20 cellular contexts compared by ENCODE assay signal in genomic region chr16:4599545-4599944, GRCh38. TPM values are rescaled to one million over a fixed set of nuclear protein-coding genes. Genes with fewer than 3 reads are reported as not detected.
DNase-seq lines count a peak whose midpoint lies in the region; FAIRE-seq and TF ChIP-seq lines count a peak whose summit lies in the region.
"Had no signal": no experiment of that assay in that cellular context is flagged by ENCODE, and none has a peak within 500 bp of the region (broad histone marks: within the 10 kb centered on the region; RNA-seq: fewer than 3 reads in every experiment).

No MANE protein-coding gene starts in this region.

- no peaks in the 10 kb centered on the region for H3K9me3 ChIP-seq in HEK293 (ENCODE audit: control insufficient read depth, insufficient read depth, low read depth, low read length)
- no peaks in the 10 kb centered on the region for H3K9me3 ChIP-seq in H1 (ENCODE audit: insufficient read depth in 2 of 2, low read depth in 1 of 2, low read length in 1 of 2)
- no peaks in the 10 kb centered on the region for H3K9me3 ChIP-seq in neuronal stem cell (replicated peaks in 1 of 2; ENCODE audit: control insufficient read depth in 2 of 2, insufficient read depth in 1 of 2, low read depth in 1 of 2, low read length in 2 of 2)
- H3K9me3 ChIP-seq: HAP-1 had no signal

- no peaks in the 10 kb centered on the region for H3K79me2 ChIP-seq in H1 (ENCODE audit: control insufficient read depth in 1 of 2, insufficient read depth in 2 of 2, low read length in 2 of 2)

- no peak for TF ChIP-seq EP300 in H1 (IDR thresholded peaks at IDR 0.05; ENCODE audit: borderline replicate concordance in 1 of 2, low read depth in 2 of 2, low read length in 2 of 2)

- H3K4me2 ChIP-seq in H1 (ENCODE audit: insufficient read depth in 1 of 2, low read depth in 2 of 2, low read length in 2 of 2) = no peak overlapping the region
- no peak overlapping the region for H3K4me2 ChIP-seq in neuronal stem cell (ENCODE audit: insufficient read depth, low read length, poor library complexity, severe bottlenecking)

- no peak overlapping the region for H4K5ac ChIP-seq in H1 (ENCODE audit: insufficient read length, low read depth, low read length)

- H3K4ac ChIP-seq in H1 (replicated peaks; ENCODE audit: insufficient read length, low read depth, low read length) (no peak overlapping the region), neuronal stem cell (ENCODE audit: low read length) (no peak overlapping the region)

- no peaks in the 10 kb centered on the region for H3K79me1 ChIP-seq in H1 (ENCODE audit: low read depth, low read length)
- no peaks in the 10 kb centered on the region for H3K79me1 ChIP-seq in neuronal stem cell (ENCODE audit: low read depth, low read length)

- H3K14ac ChIP-seq in H1 (ENCODE audit: insufficient read length) (no peak overlapping the region), neuronal stem cell (ENCODE audit: low read length) (no peak overlapping the region)

- H3K56ac ChIP-seq in H1 (replicated peaks; ENCODE audit: insufficient read length, low read depth, low read length) = no peak overlapping the region

- H2BK12ac ChIP-seq in H1 (ENCODE audit: low read depth, low read length) (peak overlapping the region; percentile 12; the same call in 1 of the 2 replicates), neuronal stem cell (ENCODE audit: low read length) (no peak overlapping the region)

- H4K8ac ChIP-seq in H1 (ENCODE audit: extremely low read depth, insufficient read depth, low read length) = peak overlapping the region; percentile 57; the same call in 1 of the 2 replicates
- H4K8ac ChIP-seq in neuronal stem cell (ENCODE audit: low read depth, low read length) = no peak overlapping the region

- no peak overlapping the region for H2AK5ac ChIP-seq in H1 (ENCODE audit: low read depth, low read length)
- H2AK5ac ChIP-seq in neuronal stem cell (ENCODE audit: low read depth, low read length) = no peak overlapping the region

- TF ChIP-seq CTCF in HEK293 (tag by site-specific recombination; IDR thresholded peaks at IDR 0.05) (no peak), H1 (IDR thresholded peaks at IDR 0.05; ENCODE audit: control extremely low read depth in 1 of 3, insufficient read depth in 1 of 3, low read depth in 1 of 3, low read length in 3 of 3) (no peak)

- H2BK120ac ChIP-seq in H1 (replicated peaks; ENCODE audit: low read depth, low read length) (no peak overlapping the region), neuronal stem cell (ENCODE audit: low read depth, low read length) (no peak overlapping the region)

- CTCF ChIA-PET in HEK293 (lab: Yijun Ruan, JAX) = interaction anchor here (0.5 to 0.7 kb wide), 2 partner anchors 37 to 57 kb away, joined by 3 to 4 read pairs; no protein-coding TSS in a partner anchor
- CTCF ChIA-PET in H1 (lab: Charles Lee; ENCODE audit: partially characterized antibody) = interaction anchor here (1.3 to 8.1 kb wide), 6 partner anchors 14 to 94 kb away, joined by 3 to 65 read pairs (median 6); no protein-coding TSS in a partner anchor

- H3K4me1 ChIP-seq in HEK293 (ENCODE audit: control insufficient read depth, insufficient read depth, low read length) (no peaks in the 10 kb centered on the region), H1 (replicated peaks in 1 of 4; ENCODE audit: control insufficient read depth in 3 of 4, insufficient read depth in 4 of 4, low read length in 3 of 4) (peaks cover 0 to 14% (median 6%) of the 10 kb centered on the region in 4 experiments; a peak in 6 of 7 replicates), neuronal stem cell (ENCODE audit: control insufficient read depth in 2 of 2, insufficient read depth in 1 of 2, low read depth in 1 of 2, low read length in 2 of 2) (peaks cover 15% of the 10 kb centered on the region in 2 donors)
- H3K4me1 ChIP-seq: HAP-1 had no signal

- H4K20me1 ChIP-seq in H1 (replicated peaks in 1 of 2; ENCODE audit: control insufficient read depth in 1 of 2, insufficient read depth in 2 of 2, low read length in 2 of 2) = no peaks in the 10 kb centered on the region

- TF ChIP-seq RAD21 in H1 (IDR thresholded peaks at IDR 0.05 in 1 of 2, conservative IDR thresholded peaks at IDR 0.05 in 1 of 2; ENCODE audit: low read depth in 2 of 2, low read length in 2 of 2) = no peak

- H3K23me2 ChIP-seq in H1 (ENCODE audit: low read depth, low read length) = no peaks in the 10 kb centered on the region

- H3K27ac ChIP-seq in HEK293 (ENCODE audit: extremely low read depth, low read depth, low read length) = no peak overlapping the region
- H3K27ac ChIP-seq in H1 (ENCODE audit: low read depth, low read length) = no peak overlapping the region
- no peak overlapping the region for H3K27ac ChIP-seq in neuronal stem cell (replicated peaks; ENCODE audit: low read length)
- H3K27ac ChIP-seq: GM23248 had no signal

- H2AFZ ChIP-seq in H1 (ENCODE audit: low read length) (no peak overlapping the region), neuronal stem cell (ENCODE audit: low read length) (no peak overlapping the region)
- H2AFZ ChIP-seq: GM23248 had no signal

- H3K27me3 ChIP-seq in H1 (replicated peaks in 1 of 4; ENCODE audit: control insufficient read depth in 3 of 4, extremely low read depth in 1 of 4, insufficient read depth in 3 of 4, low read length in 3 of 4) = no peaks in the 10 kb centered on the region; a peak in 1 of 7 replicates
- H3K27me3 ChIP-seq in neuronal stem cell (ENCODE audit: control insufficient read depth in 3 of 3, insufficient read depth in 3 of 3, low read depth in 1 of 3, low read length in 3 of 3) = no peaks in the 10 kb centered on the region

- H3K18ac ChIP-seq in H1 (ENCODE audit: extremely low read depth, low read length) (no peak overlapping the region), neuronal stem cell (ENCODE audit: low read length) (peak overlapping the region; percentile 65)

- no peak overlapping the region for H3K23ac ChIP-seq in H1 (ENCODE audit: insufficient read length)
- H3K23ac ChIP-seq in neuronal stem cell (ENCODE audit: low read depth, low read length, poor library complexity) = no peak overlapping the region

- H2BK20ac ChIP-seq in H1 (ENCODE audit: low read length) = no peak overlapping the region

- H3K4me3 ChIP-seq in HEK293 (ENCODE audit: low read depth, low read length) (no peak overlapping the region), H1 (ENCODE audit: extremely low read depth in 1 of 4, insufficient read depth in 2 of 4, low read depth in 3 of 4, low read length in 4 of 4) (no peak overlapping the region), neuronal stem cell (ENCODE audit: low read length in 2 of 2) (no peak overlapping the region)
- H3K4me3 ChIP-seq: GM23248, HAP-1 had no signal

- TF ChIP-seq POLR2A in H1 (IDR thresholded peaks at IDR 0.05; ENCODE audit: control extremely low read depth in 1 of 2, low read depth in 2 of 2, low read length in 2 of 2) = no peak

- H2BK5ac ChIP-seq in H1 (ENCODE audit: low read depth, low read length) (no peak overlapping the region), neuronal stem cell (ENCODE audit: low read length) (no peak overlapping the region)

- H4K91ac ChIP-seq in H1 (replicated peaks; ENCODE audit: insufficient read length, low read length) = no peak overlapping the region
- H4K91ac ChIP-seq in neuronal stem cell (ENCODE audit: low read depth, low read length, poor library complexity) = no peak overlapping the region

- POLR2A ChIA-PET in HEK293 (lab: Yijun Ruan, JAX) = no interaction called here
- POLR2A ChIA-PET in H1 (lab: Charles Lee; ENCODE audit: partially characterized antibody) = interaction anchor here (0.9 to 12.8 kb wide), 4 partner anchors 12 to 71 kb away, joined by 3 to 126 read pairs (median 3); partner anchors contain the start of gene UBALD1

- H3K9ac ChIP-seq in H1 (replicated peaks in 1 of 4; ENCODE audit: extremely low read depth in 1 of 4, low read depth in 3 of 4, low read length in 3 of 4) (no peak overlapping the region), neuronal stem cell (ENCODE audit: low read depth, low read length, poor library complexity) (no peak overlapping the region)
- H3K9ac ChIP-seq: GM23248 had no signal

- 97% methylated on average over 8 of the region's 8 CpGs; no CpG with 5 or more reads in 1 of the 2 experiments for WGBS in H1 (ENCODE audit: extremely low coverage in 1 of 2, insufficient coverage in 1 of 2, insufficient read length in 1 of 2, insufficient replicate concordance in 2 of 2, low coverage in 1 of 2, low lambda C conversion rate in 2 of 2, missing lambda C conversion rate in 1 of 2), 2 experiments
- WGBS in neuronal stem cell (ENCODE audit: extremely low coverage in 2 of 2, insufficient read length in 2 of 2, insufficient replicate concordance in 1 of 2), 2 donors = no CpG with 5 or more reads among the region's 8 CpGs

- H2BK15ac ChIP-seq in H1 (ENCODE audit: low read length) = no peak overlapping the region
- peak overlapping the region; percentile 56 for H2BK15ac ChIP-seq in neuronal stem cell (ENCODE audit: low read length)

- no peak for FAIRE-seq in H1 (lab: Jason Lieb, UNC)
- FAIRE-seq: G401.6, GM12892, GM19239 had no signal

- no peaks in the 10 kb centered on the region for H3K36me3 ChIP-seq in HEK293 (ENCODE audit: control insufficient read depth in 2 of 2, insufficient read depth in 1 of 2, low read length in 2 of 2)
- H3K36me3 ChIP-seq in H1 (ENCODE audit: control insufficient read depth in 2 of 4, insufficient read depth in 4 of 4, low read length in 3 of 4) = no peaks in the 10 kb centered on the region
- no peaks in the 10 kb centered on the region for H3K36me3 ChIP-seq in neuronal stem cell (replicated peaks in 1 of 2; ENCODE audit: control insufficient read depth in 2 of 2, insufficient read depth in 2 of 2, low read length in 2 of 2)
- H3K36me3 ChIP-seq: HAP-1 had no signal

- no peak for DNase-seq in H1 (ENCODE audit: low read depth in 1 of 2, low spot score in 2 of 2)
- no peak for DNase-seq in neuronal stem cell (ENCODE audit: low spot score)
- DNase-seq in SIG-M5 (lab: John Stamatoyannopoulos, UW) = no peak
- no peak for DNase-seq in activated CD8-positive, alpha-beta memory T cell treated with anti-CD3 and anti-CD28 coated beads, Interleukin-2, amount 50 U/mL, for 4 hours
- no peak for DNase-seq in stimulated activated naive CD4-positive, alpha-beta T cell (lab: John Stamatoyannopoulos, UW)
- DNase-seq: C1 segment of cervical spinal cord; Calu3; CD4-positive, alpha-beta memory T cell; COR-L47; DND-41; GM23248 had no signal

RNA-seq across cellular contexts. Expression of gene UBALD1, which starts 15.1 kb away (rescaled TPM):
- 52.2 and 62.0 TPM in 2 replicates for total RNA-seq in H1 (2021; fragmentation: NEBNext Ultra II Directional; extraction: Animal tissue kit (Norgen Biotek cat#: 25700))
- polyA plus RNA-seq in H1 (2011; rRNA removed) = 28.6 and 48.9 TPM in 2 replicates
- polyA plus RNA-seq in H1 (2011; cell fraction: cytosol; rRNA removed) = 20.7 TPM
- polyA plus RNA-seq in H1 (2011; cell fraction: nucleus; rRNA removed) = 44.3 TPM
- 31.3 to 45.9 TPM (median 41.7 TPM) in 4 replicates for polyA plus RNA-seq in H1 (2012, experiment 1 of 2)
- polyA plus RNA-seq in H1 (2012, experiment 2 of 2) = 25.4 TPM
- 36.1 TPM for polyA plus RNA-seq in H1 (2013, experiment 1 of 2)
- polyA plus RNA-seq in H1 (2013, experiment 2 of 2) = 36.7 TPM
- polyA minus RNA-seq in H1 (2011; rRNA and poly(A)+ RNA removed) = 3.9 and 5.5 TPM in 2 replicates
- 28.0 TPM for polyA minus RNA-seq in H1 (2011; cell fraction: cytosol; rRNA and poly(A)+ RNA removed)
- polyA minus RNA-seq in H1 (2011; cell fraction: nucleus; rRNA and poly(A)+ RNA removed) = 45.1 TPM
- 13.4 TPM for polyA plus RNA-seq in neuronal stem cell (2013, experiment 1 of 2)
- polyA plus RNA-seq in neuronal stem cell (2013, experiment 2 of 2) = 13.0 TPM

RNA-seq across cellular contexts. Expression of gene MGRN1, which starts 25.1 kb away (rescaled TPM):
- 79.4 and 82.3 TPM in 2 replicates for total RNA-seq in H1 (2021; fragmentation: NEBNext Ultra II Directional; extraction: Animal tissue kit (Norgen Biotek cat#: 25700))
- polyA plus RNA-seq in H1 (2011; rRNA removed) = 15.0 and 30.1 TPM in 2 replicates
- polyA plus RNA-seq in H1 (2011; cell fraction: cytosol; rRNA removed) = 12.4 TPM
- 33.9 TPM for polyA plus RNA-seq in H1 (2011; cell fraction: nucleus; rRNA removed)
- 39.5 to 72.9 TPM (median 65.4 TPM) in 4 replicates for polyA plus RNA-seq in H1 (2012, experiment 1 of 2)
- 52.0 TPM for polyA plus RNA-seq in H1 (2012, experiment 2 of 2)
- 46.7 TPM for polyA plus RNA-seq in H1 (2013, experiment 1 of 2)
- 47.1 TPM for polyA plus RNA-seq in H1 (2013, experiment 2 of 2)
- 17.9 and 22.6 TPM in 2 replicates for polyA minus RNA-seq in H1 (2011; rRNA and poly(A)+ RNA removed)
- 30.4 TPM for polyA minus RNA-seq in H1 (2011; cell fraction: cytosol; rRNA and poly(A)+ RNA removed)
- 30.7 TPM for polyA minus RNA-seq in H1 (2011; cell fraction: nucleus; rRNA and poly(A)+ RNA removed)
- polyA plus RNA-seq in neuronal stem cell (2013, experiment 1 of 2) = 48.7 TPM
- polyA plus RNA-seq in neuronal stem cell (2013, experiment 2 of 2) = 51.0 TPM

RNA-seq across cellular contexts. Expression of gene C16orf96, which starts 43.4 kb away (rescaled TPM):
- total RNA-seq in H1 (2021; fragmentation: NEBNext Ultra II Directional; extraction: Animal tissue kit (Norgen Biotek cat#: 25700)) = 1.3 and 1.6 TPM in 2 replicates
- polyA plus RNA-seq in H1 (2011; rRNA removed) = 1.0 and 1.8 TPM in 2 replicates
- 0.97 TPM for polyA plus RNA-seq in H1 (2011; cell fraction: cytosol; rRNA removed)
- polyA plus RNA-seq in H1 (2011; cell fraction: nucleus; rRNA removed) = 2.1 TPM
- 1.4 to 2.0 TPM (median 1.5 TPM) in 4 replicates for polyA plus RNA-seq in H1 (2012, experiment 1 of 2)
- polyA plus RNA-seq in H1 (2012, experiment 2 of 2) = 1.1 TPM
- polyA plus RNA-seq in H1 (2013, experiment 1 of 2) = 0.67 TPM
- polyA plus RNA-seq in H1 (2013, experiment 2 of 2) = 0.72 TPM
- 1.4 and 1.6 TPM in 2 replicates for polyA minus RNA-seq in H1 (2011; rRNA and poly(A)+ RNA removed)
- polyA minus RNA-seq in H1 (2011; cell fraction: cytosol; rRNA and poly(A)+ RNA removed) = 1.5 TPM
- polyA minus RNA-seq in H1 (2011; cell fraction: nucleus; rRNA and poly(A)+ RNA removed) = 1.9 TPM
- polyA plus RNA-seq in neuronal stem cell (2013, experiment 1 of 2) = 0.74 TPM
- polyA plus RNA-seq in neuronal stem cell (2013, experiment 2 of 2) = 0.79 TPM
- total RNA-seq: A172, A673, Calu3, GM23248, H4 had no signal
- polyA plus RNA-seq: BJ; CD4-positive, alpha-beta memory T cell; GM23248 had no signal
